ENCODE assay signal across 21 cellular contexts in genomic region chr13:40540707-40541044, GRCh38.
DNase-seq lines count a peak whose midpoint lies in the region; TF ChIP-seq lines count a peak whose summit lies in the region.
"Had no signal": no experiment of that assay in that cellular context is flagged by ENCODE, and none has a peak within 500 bp of the region (broad histone marks: within the 10 kb centered on the region; RNA-seq: fewer than 3 reads in every experiment).

No MANE protein-coding gene starts in this region.

- no peaks in the 10 kb centered on the region for H3K27me3 Mint-ChIP-seq in osteocyte (ENCODE audit: unreplicated experiment)
- H3K27me3 Mint-ChIP-seq: CD4-positive, alpha-beta T cell; naive B cell had no signal

- no peak overlapping the region for H2AFZ ChIP-seq in GM23248

- no peak overlapping the region for H3K4me3 Mint-ChIP-seq in osteocyte (ENCODE audit: unreplicated experiment)
- H3K4me3 Mint-ChIP-seq: CD4-positive, alpha-beta T cell; naive B cell; T-helper 2 cell treated with Interferon-gamma antibody and Interleukin-4, amounts not matched to agents 5 μg/mL and 100 μg/mL, for 36 hours had no signal

- no peak overlapping the region for H3K9ac ChIP-seq in GM23248

- H3K4me2 ChIP-seq in GM23248 (ENCODE audit: unreplicated experiment), result peak overlapping the region; percentile 47

- H3K4me1 Mint-ChIP-seq in osteocyte (ENCODE audit: unreplicated experiment), result peaks cover 25% of the 10 kb centered on the region

- no peaks in the 10 kb centered on the region for H3K9me3 Mint-ChIP-seq in osteocyte (ENCODE audit: unreplicated experiment)
- H3K9me3 Mint-ChIP-seq: CD4-positive, alpha-beta T cell; naive B cell; T-helper 2 cell treated with Interferon-gamma antibody and Interleukin-4, amounts not matched to agents 5 μg/mL and 100 μg/mL, for 36 hours had no signal

- no peak for TF ChIP-seq POLR2A in esophagus muscularis mucosa (IDR thresholded peaks at IDR 0.05; ENCODE audit: low read depth)

- no peaks in the 10 kb centered on the region for H3K79me2 ChIP-seq in GM23248 (ENCODE audit: insufficient read depth)

- intact Hi-C loops in esophagus muscularis mucosa (cut with DNase I), result no loop called here

- TF ChIP-seq CTCF in RWPE1 (conservative IDR thresholded peaks at IDR 0.05; ENCODE audit: low read depth) (no peak), esophagus muscularis mucosa (IDR thresholded peaks at IDR 0.05) (no peak), osteocyte (IDR thresholded peaks at IDR 0.05) (no peak)

- H4K20me1 ChIP-seq in GM23248 (ENCODE audit: insufficient read depth), result no peaks in the 10 kb centered on the region

- in situ Hi-C loops in GM23248 (cut with MboI), result no loop called here

- WGBS in GM23248 (ENCODE audit: low coverage in 1 of 2, low lambda C conversion rate in 2 of 2, missing lambda C conversion rate in 2 of 2), 2 experiments, result 81 to 88% methylated on average over 4 of the region's 4 CpGs
- WGBS in esophagus muscularis mucosa, result 59% methylated on average over 4 of the region's 4 CpGs

- H3K36me3 Mint-ChIP-seq in osteocyte (ENCODE audit: unreplicated experiment), result no peaks in the 10 kb centered on the region
- H3K36me3 Mint-ChIP-seq: naive B cell had no signal

- POLR2A ChIA-PET in RWPE1 (lab: Yijun Ruan, JAX; ENCODE audit: low non-redundant PET), result no interaction called here

- H3K4me3 ChIP-seq in GM23248, result no peak overlapping the region
- no peak overlapping the region for H3K4me3 ChIP-seq in esophagus muscularis mucosa
- H3K4me3 ChIP-seq: heart left ventricle, lower lobe of right lung had no signal

- peaks cover 14% of the 10 kb centered on the region; the same call in 1 of the 2 replicates for H3F3A ChIP-seq in GM23248 (ENCODE audit: insufficient read depth)

- H3K27me3 ChIP-seq in GM23248 (replicated peaks; ENCODE audit: insufficient read depth), result no peaks in the 10 kb centered on the region
- H3K27me3 ChIP-seq in esophagus muscularis mucosa, result no peaks in the 10 kb centered on the region
- H3K27me3 ChIP-seq: heart left ventricle had no signal

- H3K27ac ChIP-seq in GM23248 (no peak overlapping the region), RWPE1 (peak overlapping the region; percentile 40; the same call in 1 of the 2 replicates), esophagus muscularis mucosa (replicated peaks in 1 of 4) (peak overlapping the region in 3 of 4 donors; percentile 29 to 57 (median 48))

- CTCF ChIA-PET in RWPE1 (lab: Yijun Ruan, JAX), result interaction anchor here (0.6 kb wide), 1 partner anchor 178 kb away, joined by 3 read pairs; no protein-coding TSS in a partner anchor

- H3K4me1 ChIP-seq in GM23248 (ENCODE audit: insufficient read depth) (peaks cover 10% of the 10 kb centered on the region), esophagus muscularis mucosa (peaks cover 11 to 25% (median 18%) of the 10 kb centered on the region in 4 donors)

- no peak for TF ChIP-seq EP300 in esophagus muscularis mucosa (IDR thresholded peaks at IDR 0.05)

- peak overlapping the region; percentile 75 for H3K27ac Mint-ChIP-seq in osteocyte (ENCODE audit: unreplicated experiment)
- H3K27ac Mint-ChIP-seq: CD4-positive, alpha-beta T cell; T-helper 2 cell treated with Interferon-gamma antibody and Interleukin-4, amounts not matched to agents 5 μg/mL and 100 μg/mL, for 36 hours had no signal

- H3K36me3 ChIP-seq in GM23248 (ENCODE audit: low read depth), result no peaks in the 10 kb centered on the region
- no peaks in the 10 kb centered on the region for H3K36me3 ChIP-seq in esophagus muscularis mucosa
- H3K36me3 ChIP-seq: heart left ventricle, lower lobe of right lung had no signal

- no peaks in the 10 kb centered on the region for H3K9me2 ChIP-seq in GM23248 (ENCODE audit: insufficient read depth)

- H3K9me3 ChIP-seq in GM23248 (ENCODE audit: low read depth) (no peaks in the 10 kb centered on the region), esophagus muscularis mucosa (no peaks in the 10 kb centered on the region)
- H3K9me3 ChIP-seq: heart left ventricle, lower lobe of right lung had no signal

- no peak for DNase-seq in GM23248
- no peak for DNase-seq in RWPE1 (ENCODE audit: low spot score)
- no peak for DNase-seq in esophagus muscularis mucosa (ENCODE audit: extremely low spot score)
- DNase-seq in osteocyte (ENCODE audit: extremely low spot score, unreplicated experiment), result no peak
- no peak for DNase-seq in NCI-H510A treated with DMSO at 0.1 percent for 48 hours (lab: John Stamatoyannopoulos, UW)
- DNase-seq in hepatic stellate cell (ENCODE audit: low spot score), result no peak
- no peak for DNase-seq in NCI-H2196 (lab: John Stamatoyannopoulos, UW; ENCODE audit: unreplicated experiment)
- no peak for DNase-seq in NCI-H446 (lab: John Stamatoyannopoulos, UW)
- DNase-seq: activated CD4-positive, alpha-beta T cell treated with anti-CD3 and anti-CD28 coated beads, Interleukin-2, amount 50 U/mL, for 48 hours; amygdala; CD4-positive, alpha-beta T cell; cerebellar nuclear complex; DMS79 treated with DMSO at 0.1 percent for 48 hours; effector memory CD4-positive, alpha-beta T cell; heart left ventricle; Karpas-422; lower lobe of right lung; naive B cell; NCI-H1048; stimulated activated CD8-positive, alpha-beta memory T cell treated with anti-CD3 and anti-CD28 coated beads, Interleukin-4, amount 100 ng/mL, for 48 hours had no signal
